ENCODE assay signal across 10 cellular contexts in genomic region chr7:99331002-99331401, GRCh38. TPM values are rescaled to one million over a fixed set of nuclear protein-coding genes. Genes with fewer than 3 reads are reported as not detected.
DNase-seq lines count a peak whose midpoint lies in the region; ATAC-seq, FAIRE-seq and TF ChIP-seq lines count a peak whose summit lies in the region.
"Had no signal": no experiment of that assay in that cellular context is flagged by ENCODE, and none has a peak within 500 bp of the region (broad histone marks: within the 10 kb centered on the region; RNA-seq: fewer than 3 reads in every experiment).

No MANE protein-coding gene starts in this region.

- ATAC-seq in GM18867 (IDR thresholded peaks at IDR 0.05; ENCODE audit: unreplicated experiment) (no peak), GM18505 (IDR thresholded peaks at IDR 0.05; ENCODE audit: unreplicated experiment) (no peak)

- H3F3A ChIP-seq in smooth muscle cell (ENCODE audit: low read depth), result no peaks in the 10 kb centered on the region

- H3K9ac ChIP-seq in endothelial cell of umbilical vein (replicated peaks; ENCODE audit: extremely low read depth, insufficient read depth, low read length) (no peak overlapping the region), smooth muscle cell (ENCODE audit: low read depth) (peak overlapping the region; percentile 14)

- no TSS peak for BruUV-seq in endothelial cell of umbilical vein (replicated peaks; lab: Mats Ljungman, UMichigan)

- H3K36me3 ChIP-seq in endothelial cell of umbilical vein (ENCODE audit: control insufficient read depth in 2 of 2, extremely low read depth in 1 of 2, insufficient read depth in 2 of 2, low read length in 2 of 2) (peaks cover 6 to 13% of the 10 kb centered on the region in 2 experiments), smooth muscle cell (ENCODE audit: low read depth) (peaks cover 15% of the 10 kb centered on the region), WERI-Rb-1 (peaks cover 60% of the 10 kb centered on the region)

- intact Hi-C loops in endothelial cell of umbilical vein (cut with micrococcal nuclease), result no loop called here

- H4K20me1 ChIP-seq in endothelial cell of umbilical vein (replicated peaks; ENCODE audit: control insufficient read depth, extremely low read depth, insufficient read depth, low read length), result peaks cover 2% of the 10 kb centered on the region
- H4K20me1 ChIP-seq in smooth muscle cell (ENCODE audit: low read depth), result peaks cover 91% of the 10 kb centered on the region

- no peak for TF ChIP-seq CTCF in endothelial cell of umbilical vein (IDR thresholded peaks at IDR 0.05; ENCODE audit: extremely low read depth in 1 of 2, insufficient read depth in 1 of 2, low read depth in 1 of 2, low read length in 2 of 2)
- no peak for TF ChIP-seq CTCF in smooth muscle cell (IDR thresholded peaks at IDR 0.05; ENCODE audit: borderline replicate concordance, insufficient read depth, poor library complexity, severe bottlenecking)
- TF ChIP-seq CTCF in WERI-Rb-1 (IDR thresholded peaks at IDR 0.05; ENCODE audit: low read depth, low read length), result no peak

- H2AFZ ChIP-seq in endothelial cell of umbilical vein (ENCODE audit: low read depth, low read length) (no peak overlapping the region), smooth muscle cell (ENCODE audit: low read depth) (no peak overlapping the region)

- TF ChIP-seq POLR2A in endothelial cell of umbilical vein (IDR thresholded peaks at IDR 0.05; ENCODE audit: low read depth, low read length) (no peak), GM18505 (IDR thresholded peaks at IDR 0.05; ENCODE audit: borderline replicate concordance, extremely low read depth, insufficient read depth, insufficient read length) (no peak)

- H3K4me3 ChIP-seq in endothelial cell of umbilical vein (replicated peaks in 1 of 3; ENCODE audit: insufficient read depth in 1 of 3, low read depth in 1 of 3, low read length in 3 of 3) (no peak overlapping the region), smooth muscle cell (no peak overlapping the region), WERI-Rb-1 (ENCODE audit: low read depth, low read length) (no peak overlapping the region)
- H3K4me3 ChIP-seq: tibial artery had no signal

- no peak for FAIRE-seq in endothelial cell of umbilical vein (lab: Jason Lieb, UNC)
- FAIRE-seq: GM19239 had no signal

- H3K27ac ChIP-seq in endothelial cell of umbilical vein (ENCODE audit: insufficient read depth, low read depth, low read length) (peak overlapping the region; percentile 66), smooth muscle cell (ENCODE audit: low read depth) (peak overlapping the region; percentile 77), WERI-Rb-1 (no peak overlapping the region)
- H3K27ac ChIP-seq: tibial artery had no signal

- H3K9me1 ChIP-seq in endothelial cell of umbilical vein (replicated peaks; ENCODE audit: control insufficient read depth, extremely low read depth, insufficient read depth, low read length), result no peaks in the 10 kb centered on the region

- POLR2A ChIA-PET in endothelial cell of umbilical vein (lab: Charles Lee), result no interaction called here

- H3K27me3 ChIP-seq in endothelial cell of umbilical vein (ENCODE audit: control insufficient read depth in 2 of 2, insufficient read depth in 2 of 2, low read length in 2 of 2) (no peaks in the 10 kb centered on the region), smooth muscle cell (ENCODE audit: low read depth) (no peaks in the 10 kb centered on the region), WERI-Rb-1 (ENCODE audit: insufficient read depth, low read depth, severe bottlenecking) (no peaks in the 10 kb centered on the region)
- H3K27me3 ChIP-seq: tibial artery had no signal

- H3K9me3 ChIP-seq in endothelial cell of umbilical vein (replicated peaks; ENCODE audit: control insufficient read depth, insufficient read depth, low read length) (no peaks in the 10 kb centered on the region), smooth muscle cell (replicated peaks; ENCODE audit: low read depth) (no peaks in the 10 kb centered on the region), WERI-Rb-1 (ENCODE audit: severe bottlenecking) (no peaks in the 10 kb centered on the region)
- H3K9me3 ChIP-seq: tibial artery had no signal

- peak overlapping the region; percentile 71 for H3K4me2 ChIP-seq in endothelial cell of umbilical vein (ENCODE audit: insufficient read depth, low read length)
- H3K4me2 ChIP-seq in smooth muscle cell, result peak overlapping the region; percentile 31

- DNase-seq in activated CD8-positive, alpha-beta memory T cell treated with anti-CD3 and anti-CD28 coated beads for 24 hours, result peak; percentile 54
- no peak for DNase-seq in activated CD8-positive, alpha-beta memory T cell treated with anti-CD3 and anti-CD28 coated beads, Interleukin-2, amount 50 U/mL, for 4 hours
- DNase-seq in RPMI7951 (ENCODE audit: low read depth), result peak; percentile 4
- DNase-seq in endothelial cell of umbilical vein (ENCODE audit: low read depth, low spot score), result no peak
- DNase-seq in smooth muscle cell (lab: John Stamatoyannopoulos, UW; ENCODE audit: unreplicated experiment), result no peak
- DNase-seq in WERI-Rb-1, result no peak
- DNase-seq: tibial artery had no signal

- CTCF ChIA-PET in endothelial cell of umbilical vein (lab: Charles Lee), result interaction anchor here (0.7 to 2.2 kb wide), 2 partner anchors 19 to 291 kb away, joined by 3 to 10 read pairs; no protein-coding TSS in a partner anchor

- H3K79me2 ChIP-seq in endothelial cell of umbilical vein (ENCODE audit: control insufficient read depth, insufficient read depth, low read length), result peaks cover 73% of the 10 kb centered on the region
- H3K79me2 ChIP-seq in smooth muscle cell (ENCODE audit: low read depth), result peaks cover 97% of the 10 kb centered on the region

- 100% methylated on average over 2 of the region's 2 CpGs for WGBS in smooth muscle cell (ENCODE audit: low lambda C conversion rate)

- dilution Hi-C loops in endothelial cell of umbilical vein (cut with MboI; ENCODE audit: extremely low pct_ligation_motif_present, low sequenced_read_pairs), result no loop called here

- H3K4me1 ChIP-seq in endothelial cell of umbilical vein (ENCODE audit: control insufficient read depth, extremely low read depth, insufficient read depth, low read length), result peaks cover 34% of the 10 kb centered on the region
- peaks cover 7% of the 10 kb centered on the region for H3K4me1 ChIP-seq in smooth muscle cell (ENCODE audit: low read depth)

TF ChIP-seq in endothelial cell of umbilical vein, 7 proteins besides CTCF, POLR2A, EP300 and RAD21:
- TF ChIP-seq FOS (IDR thresholded peaks at IDR 0.05; ENCODE audit: borderline replicate concordance, insufficient read depth, low read length) (no peak), MAX (IDR thresholded peaks at IDR 0.05; ENCODE audit: insufficient read depth, insufficient read length) (no peak), JUN (IDR thresholded peaks at IDR 0.05; ENCODE audit: borderline replicate concordance, insufficient read depth, insufficient read length, low read depth) (no peak), GATA2 (IDR thresholded peaks at IDR 0.05; ENCODE audit: insufficient read depth, insufficient read length, low read depth, low read length) (no peak)

RNA-seq across cellular contexts. Expression of gene ARPC1A, which starts 5.3 kb away (rescaled TPM):
- 251 and 266 TPM in 2 replicates for total RNA-seq in RPMI7951 (2014; rRNA removed; shearing (Covaris generic))
- 243 TPM in 2 replicates for total RNA-seq in endothelial cell of umbilical vein
- 171 and 200 TPM in 2 replicates for polyA plus RNA-seq in endothelial cell of umbilical vein
- polyA plus RNA-seq in endothelial cell of umbilical vein (2011; cell fraction: cytosol; rRNA removed), result 228 and 253 TPM in 2 replicates
- 93.3 and 93.9 TPM in 2 replicates for polyA plus RNA-seq in endothelial cell of umbilical vein (2011; cell fraction: nucleus; rRNA removed)
- 183 and 257 TPM in 2 replicates for polyA plus RNA-seq in endothelial cell of umbilical vein (2012)
- 164 and 173 TPM in 2 replicates for polyA minus RNA-seq in endothelial cell of umbilical vein
- polyA minus RNA-seq in endothelial cell of umbilical vein (2011; cell fraction: cytosol; rRNA and poly(A)+ RNA removed), result 60.8 TPM
- 45.1 and 49.6 TPM in 2 replicates for polyA minus RNA-seq in endothelial cell of umbilical vein (2011; cell fraction: nucleus; rRNA and poly(A)+ RNA removed)
- total RNA-seq in smooth muscle cell, result 80.8 and 85.0 TPM in 2 replicates
- 109 and 113 TPM in 2 replicates for polyA plus RNA-seq in smooth muscle cell

RNA-seq across cellular contexts. Expression of gene ARPC1B, which starts 43.5 kb away (rescaled TPM):
- 248 and 283 TPM in 2 replicates for total RNA-seq in RPMI7951 (2014; rRNA removed; shearing (Covaris generic))
- total RNA-seq in endothelial cell of umbilical vein (232 and 294 TPM in 2 replicates), smooth muscle cell (105 and 167 TPM in 2 replicates)
- polyA plus RNA-seq in endothelial cell of umbilical vein (732 and 831 TPM in 2 replicates), smooth muscle cell (204 and 225 TPM in 2 replicates)
- 592 and 680 TPM in 2 replicates for polyA plus RNA-seq in endothelial cell of umbilical vein (2011; cell fraction: cytosol; rRNA removed)
- 240 and 298 TPM in 2 replicates for polyA plus RNA-seq in endothelial cell of umbilical vein (2011; cell fraction: nucleus; rRNA removed)
- polyA plus RNA-seq in endothelial cell of umbilical vein (2012), result 433 and 461 TPM in 2 replicates
- 177 and 244 TPM in 2 replicates for polyA minus RNA-seq in endothelial cell of umbilical vein
- polyA minus RNA-seq in endothelial cell of umbilical vein (2011; cell fraction: cytosol; rRNA and poly(A)+ RNA removed), result 51.4 TPM
- polyA minus RNA-seq in endothelial cell of umbilical vein (2011; cell fraction: nucleus; rRNA and poly(A)+ RNA removed), result 67.8 and 124 TPM in 2 replicates

RNA-seq across cellular contexts. Expression of gene MYH16, which starts 58.4 kb away (rescaled TPM):
- total RNA-seq in RPMI7951 (2014; rRNA removed; shearing (Covaris generic)), result 1.1 and 1.2 TPM in 2 replicates
- total RNA-seq in endothelial cell of umbilical vein (0.09 and 0.11 TPM in 2 replicates), smooth muscle cell (not detected in 2 replicates)
- polyA plus RNA-seq in endothelial cell of umbilical vein (0.01 and 0.03 TPM in 2 replicates), smooth muscle cell (not detected in 2 replicates)
- polyA plus RNA-seq in endothelial cell of umbilical vein (2011; cell fraction: cytosol; rRNA removed), result 0.01 and 0.03 TPM in 2 replicates
- polyA plus RNA-seq in endothelial cell of umbilical vein (2011; cell fraction: nucleus; rRNA removed), result 0.04 and 0.58 TPM in 2 replicates
- 0.19 and 0.48 TPM in 2 replicates for polyA plus RNA-seq in endothelial cell of umbilical vein (2012)
- not detected in 2 replicates for polyA minus RNA-seq in endothelial cell of umbilical vein
- not detected for polyA minus RNA-seq in endothelial cell of umbilical vein (2011; cell fraction: cytosol; rRNA and poly(A)+ RNA removed)
- not detected in 2 replicates for polyA minus RNA-seq in endothelial cell of umbilical vein (2011; cell fraction: nucleus; rRNA and poly(A)+ RNA removed)

Comparison
In these comparisons a context has a peak if more than half of its experiments do, and no peak if none do; other contexts are left out.
1. DNase-seq: peak in activated CD8-positive, alpha-beta memory T cell treated with anti-CD3 and anti-CD28 coated beads for 24 hours (single experiment) and RPMI7951 (single experiment); none in activated CD8-positive, alpha-beta memory T cell treated with anti-CD3 and anti-CD28 coated beads, Interleukin-2, amount 50 U/mL, for 4 hours (single experiment), endothelial cell of umbilical vein (single experiment), smooth muscle cell (single experiment) and WERI-Rb-1 (single experiment).